ENCODE assay signal across 23 cellular contexts in the genomic region with DNA sequence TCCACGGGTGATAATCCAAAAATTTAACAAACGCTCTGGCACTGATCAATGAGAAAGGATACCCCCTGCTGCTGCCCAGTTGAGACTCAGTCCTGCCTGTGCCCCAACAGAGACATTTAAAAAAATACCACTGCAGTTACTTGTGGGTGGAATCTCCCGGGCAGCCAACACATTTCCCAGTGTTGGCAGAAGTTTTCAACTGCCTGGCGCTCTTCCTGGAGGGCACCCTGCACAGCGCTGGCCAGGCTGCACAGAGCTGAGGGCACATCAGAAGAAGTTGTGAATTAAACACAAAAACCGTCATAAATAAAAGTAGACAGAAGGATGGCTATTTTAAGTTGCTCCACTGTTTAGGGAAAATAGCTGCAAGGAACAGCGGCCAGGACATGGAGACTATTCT.
DNase-seq lines count a peak whose midpoint lies in the region; ATAC-seq, FAIRE-seq and TF ChIP-seq lines count a peak whose summit lies in the region.
"Had no signal": no experiment of that assay in that cellular context is flagged by ENCODE, and none has a peak within 500 bp of the region (broad histone marks: within the 10 kb centered on the region; RNA-seq: fewer than 3 reads in every experiment).

No MANE protein-coding gene starts in this region.

- no peak overlapping the region for H3K9ac ChIP-seq in HepG2 (ENCODE audit: insufficient read depth, low read depth, low read length)

- no peaks in the 10 kb centered on the region for H3K9me3 Mint-ChIP-seq in activated CD4-positive, alpha-beta memory T cell treated with anti-CD3 and anti-CD28 coated beads for 36 hours
- H3K9me3 Mint-ChIP-seq: natural killer cell treated with Interleukin-12 subunit alpha and Interleukin-12 subunit beta and Interleukin-15 and Interleukin-18, amount 100 ng/mL, for 72 hours had no signal

- FAIRE-seq in HepG2 (lab: Jason Lieb, UNC), result no peak
- FAIRE-seq: TTC549 had no signal

- peak; percentile 74 for DNase-seq in Ammon's horn (ENCODE audit: low spot score)
- peak in 47 of 58 donors; percentile 3 to 85 (median 39) for DNase-seq in anterior cingulate cortex (lab: John Stamatoyannopoulos, UW)
- no peak for DNase-seq in omental fat pad (ENCODE audit: low spot score)
- no peak for DNase-seq in HepG2 (ENCODE audit: low spot score)
- no peak for DNase-seq in NCI-H748 treated with DMSO at 0.1 percent for 48 hours (lab: John Stamatoyannopoulos, UW)
- no peak for DNase-seq in ovary
- DNase-seq in activated CD4-positive, alpha-beta memory T cell treated with anti-CD3 and anti-CD28 coated beads for 36 hours, result no peak
- DNase-seq: activated CD8-positive, alpha-beta memory T cell treated with anti-CD3 and anti-CD28 coated beads for 24 hours; activated naive CD4-positive, alpha-beta T cell; activated T-cell treated with anti-CD3 and anti-CD28 coated beads, Interleukin-2, amount 50 U/mL, for 1 hour; adrenal gland; NCI-H1092; NCI-H187; NCI-H524 treated with DMSO at 0.1 percent for 48 hours; Peyer's patch; psoas muscle; T-helper 1 cell had no signal

- TF ChIP-seq CTCF in gastroesophageal sphincter (IDR thresholded peaks at IDR 0.05), result no peak
- TF ChIP-seq CTCF in omental fat pad (IDR thresholded peaks at IDR 0.05), result no peak
- TF ChIP-seq CTCF in HepG2 (CRISPR knock-in tag; IDR thresholded peaks at IDR 0.05), result no peak
- no peak for TF ChIP-seq CTCF in ovary (IDR thresholded peaks at IDR 0.05)

- peaks cover 5 to 78% (median 24%) of the 10 kb centered on the region in 3 donors for H3K4me1 ChIP-seq in gastroesophageal sphincter
- no peaks in the 10 kb centered on the region for H3K4me1 ChIP-seq in HepG2 (ENCODE audit: insufficient read depth, low read length)
- no peaks in the 10 kb centered on the region for H3K4me1 ChIP-seq in ovary (ENCODE audit: insufficient read depth)
- H3K4me1 ChIP-seq: adrenal gland, Peyer's patch, psoas muscle, SJSA1 had no signal

- no peaks in the 10 kb centered on the region for H3K36me3 Mint-ChIP-seq in activated CD4-positive, alpha-beta memory T cell treated with anti-CD3 and anti-CD28 coated beads for 36 hours
- H3K36me3 Mint-ChIP-seq: natural killer cell treated with Interleukin-12 subunit alpha and Interleukin-12 subunit beta and Interleukin-15 and Interleukin-18, amount 100 ng/mL, for 72 hours had no signal

- in situ Hi-C loops in HepG2 (cut with HindIII; ENCODE audit: extremely low pct_ligation_motif_present, low pct_unique_long_range_greater_than_20kb), result no loop called here

- POLR2A ChIA-PET in HepG2 (lab: Yijun Ruan, JAX), result no interaction called here
- POLR2A ChIA-PET in activated CD4-positive, alpha-beta memory T cell treated with anti-CD3 and anti-CD28 coated beads for 36 hours (lab: Charles Lee), result no interaction called here

- 43 to 58% methylated on average over 4 to 5 of the region's 7 CpGs for WGBS in gastroesophageal sphincter (ENCODE audit: low coverage in 1 of 2), 2 donors
- 86% methylated on average over 7 of the region's 7 CpGs for WGBS in HepG2 (ENCODE audit: low lambda C conversion rate)
- 87 to 94% (median 88%) methylated on average over 7 of the region's 7 CpGs for WGBS in ovary, 3 donors

- peaks cover 13% of the 10 kb centered on the region for H3K27me3 Mint-ChIP-seq in activated CD4-positive, alpha-beta memory T cell treated with anti-CD3 and anti-CD28 coated beads for 36 hours

- CTCF ChIA-PET in HepG2 (lab: Yijun Ruan, JAX; ENCODE audit: low intra/inter-chr PET ratio, low total read pairs), result no interaction called here
- CTCF ChIA-PET in activated CD4-positive, alpha-beta memory T cell treated with anti-CD3 and anti-CD28 coated beads for 36 hours (lab: Charles Lee), result no interaction called here

- intact Hi-C loops in HepG2 (cut with micrococcal nuclease; ENCODE audit: unreplicated experiment), result no loop called here
- intact Hi-C loops in ovary (cut with DNase I), result no loop called here
- intact Hi-C loops in activated CD4-positive, alpha-beta memory T cell treated with anti-CD3 and anti-CD28 coated beads for 36 hours (cut with micrococcal nuclease), result no loop called here

- TF ChIP-seq EP300 in gastroesophageal sphincter (IDR thresholded peaks at IDR 0.05) (no peak), HepG2 (IDR thresholded peaks at IDR 0.05; ENCODE audit: low read depth in 2 of 2, low read length in 2 of 2) (no peak), HepG2 (CRISPR knock-in tag; IDR thresholded peaks at IDR 0.05; ENCODE audit: borderline replicate concordance) (no peak), ovary (IDR thresholded peaks at IDR 0.05) (no peak)

- H3K9me3 ChIP-seq in gastroesophageal sphincter (no peaks in the 10 kb centered on the region), HepG2 (ENCODE audit: low read length) (no peaks in the 10 kb centered on the region), ovary (no peaks in the 10 kb centered on the region)
- H3K9me3 ChIP-seq: adrenal gland, Peyer's patch, psoas muscle, SJSA1 had no signal

- no peak overlapping the region for H3K4me2 ChIP-seq in HepG2 (ENCODE audit: low read depth, low read length)

- no peak overlapping the region for H3K27ac Mint-ChIP-seq in activated CD4-positive, alpha-beta memory T cell treated with anti-CD3 and anti-CD28 coated beads for 36 hours
- H3K27ac Mint-ChIP-seq: natural killer cell treated with Interleukin-12 subunit alpha and Interleukin-12 subunit beta and Interleukin-15 and Interleukin-18, amount 100 ng/mL, for 72 hours had no signal

- no peaks in the 10 kb centered on the region for H3K36me3 ChIP-seq in gastroesophageal sphincter
- no peaks in the 10 kb centered on the region for H3K36me3 ChIP-seq in HepG2 (replicated peaks in 1 of 2; ENCODE audit: control insufficient read depth in 1 of 2, insufficient read depth in 2 of 2, low read length in 2 of 2)
- no peaks in the 10 kb centered on the region for H3K36me3 ChIP-seq in ovary
- H3K36me3 ChIP-seq: adrenal gland, Peyer's patch, SJSA1 had no signal

- H3K4me3 ChIP-seq in gastroesophageal sphincter (no peak overlapping the region), HepG2 (replicated peaks in 1 of 3; ENCODE audit: insufficient read depth in 1 of 3, low read depth in 2 of 3, low read length in 3 of 3) (no peak overlapping the region), ovary (no peak overlapping the region)
- H3K4me3 ChIP-seq: adrenal gland, Peyer's patch, psoas muscle, SJSA1, skin epidermis had no signal

- H3K27me3 ChIP-seq in gastroesophageal sphincter (no peaks in the 10 kb centered on the region), HepG2 (ENCODE audit: control insufficient read depth in 1 of 2, insufficient read depth in 2 of 2, low read length in 2 of 2) (0 out of 5 replicates have a peak, but pooled peaks cover 0 to 9% of the 10 kb centered on the region in 2 experiments), ovary (no peaks in the 10 kb centered on the region)
- H3K27me3 ChIP-seq: adrenal gland, Peyer's patch, SJSA1 had no signal

- H3K4me1 Mint-ChIP-seq in activated CD4-positive, alpha-beta memory T cell treated with anti-CD3 and anti-CD28 coated beads for 36 hours (ENCODE audit: low read depth), result no peaks in the 10 kb centered on the region

- H2AFZ ChIP-seq in HepG2 (ENCODE audit: low read length), result no peak overlapping the region

- TF ChIP-seq RAD21 in HepG2 (CRISPR knock-in tag; IDR thresholded peaks at IDR 0.05), result no peak

- no peak for TF ChIP-seq POLR2A in gastroesophageal sphincter (IDR thresholded peaks at IDR 0.05)
- no peak for TF ChIP-seq POLR2A in HepG2 (IDR thresholded peaks at IDR 0.05; ENCODE audit: insufficient read depth in 1 of 2, low read depth in 2 of 2, low read length in 2 of 2)
- TF ChIP-seq POLR2A in ovary (IDR thresholded peaks at IDR 0.05), result no peak

- no peaks in the 10 kb centered on the region for H4K20me1 ChIP-seq in HepG2 (ENCODE audit: insufficient read depth, low read length)

- no peak overlapping the region for H3K4me3 Mint-ChIP-seq in activated CD4-positive, alpha-beta memory T cell treated with anti-CD3 and anti-CD28 coated beads for 36 hours
- H3K4me3 Mint-ChIP-seq: natural killer cell treated with Interleukin-12 subunit alpha and Interleukin-12 subunit beta and Interleukin-15 and Interleukin-18, amount 100 ng/mL, for 72 hours had no signal

- H3K79me2 ChIP-seq in HepG2 (ENCODE audit: insufficient read depth, low read length), result no peaks in the 10 kb centered on the region

- H3K27ac ChIP-seq in gastroesophageal sphincter, result peak overlapping the region in 3 of 4 donors; percentile 71 to 77 (median 75)
- no peak overlapping the region for H3K27ac ChIP-seq in HepG2 (ENCODE audit: extremely low read length, insufficient read depth, low read length)
- H3K27ac ChIP-seq in ovary, result no peak overlapping the region
- H3K27ac ChIP-seq: adrenal gland, Peyer's patch, psoas muscle, SJSA1 had no signal

- BruUV-seq in HepG2 (replicated peaks; lab: Mats Ljungman, UMichigan), result no TSS peak

- peak; percentile 33 for ATAC-seq in gastroesophageal sphincter
- peak; percentile 11 for ATAC-seq in omental fat pad (ENCODE audit: low FRiP score)
- ATAC-seq in HepG2, result no peak
- ATAC-seq: left lobe of liver; natural killer cell treated with Interleukin-12 subunit alpha and Interleukin-12 subunit beta and Interleukin-15 and Interleukin-18, amount 100 ng/mL, for 72 hours; psoas muscle had no signal

TF ChIP-seq in HepG2, 621 proteins besides CTCF, POLR2A, EP300 and RAD21 (continues in another document):
- TF ChIP-seq, protein P1, sequence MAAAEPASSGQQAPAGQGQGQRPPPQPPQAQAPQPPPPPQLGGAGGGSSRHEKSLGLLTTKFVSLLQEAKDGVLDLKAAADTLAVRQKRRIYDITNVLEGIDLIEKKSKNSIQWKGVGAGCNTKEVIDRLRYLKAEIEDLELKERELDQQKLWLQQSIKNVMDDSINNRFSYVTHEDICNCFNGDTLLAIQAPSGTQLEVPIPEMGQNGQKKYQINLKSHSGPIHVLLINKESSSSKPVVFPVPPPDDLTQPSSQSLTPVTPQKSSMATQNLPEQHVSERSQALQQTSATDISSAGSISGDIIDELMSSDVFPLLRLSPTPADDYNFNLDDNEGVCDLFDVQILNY (CRISPR knock-in tag; conservative IDR thresholded peaks at IDR 0.05), result no peak
- TF ChIP-seq, protein P2, sequence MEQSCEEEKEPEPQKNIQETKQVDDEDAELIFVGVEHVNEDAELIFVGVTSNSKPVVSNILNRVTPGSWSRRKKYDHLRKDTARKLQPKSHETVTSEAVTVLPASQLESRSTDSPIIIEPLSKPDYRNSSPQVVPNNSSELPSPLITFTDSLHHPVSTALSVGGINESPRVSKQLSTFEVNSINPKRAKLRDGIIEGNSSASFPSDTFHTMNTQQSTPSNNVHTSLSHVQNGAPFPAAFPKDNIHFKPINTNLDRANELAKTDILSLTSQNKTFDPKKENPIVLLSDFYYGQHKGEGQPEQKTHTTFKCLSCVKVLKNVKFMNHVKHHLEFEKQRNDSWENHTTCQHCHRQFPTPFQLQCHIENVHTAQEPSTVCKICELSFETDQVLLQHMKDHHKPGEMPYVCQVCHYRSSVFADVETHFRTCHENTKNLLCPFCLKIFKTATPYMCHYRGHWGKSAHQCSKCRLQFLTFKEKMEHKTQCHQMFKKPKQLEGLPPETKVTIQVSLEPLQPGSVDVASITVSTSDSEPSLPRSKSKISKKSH (CRISPR knock-in tag; IDR thresholded peaks at IDR 0.05; ENCODE audit: borderline replicate concordance), result no peak
- TF ChIP-seq TAF1 (CRISPR knock-in tag; IDR thresholded peaks at IDR 0.05) (no peak), GATA4 (IDR thresholded peaks at IDR 0.05; ENCODE audit: borderline replicate concordance, low read depth) (no peak)

Comparison
In these comparisons a context has a peak if more than half of its experiments do, and no peak if none do; other contexts are left out.
1. DNase-seq: peak in Ammon's horn (single experiment) and anterior cingulate cortex (47 of 58); none in omental fat pad (single experiment), HepG2 (single experiment), NCI-H748 treated with DMSO at 0.1 percent for 48 hours (single experiment), ovary (0 of 5) and activated CD4-positive, alpha-beta memory T cell treated with anti-CD3 and anti-CD28 coated beads for 36 hours (single experiment).
2. H3K27ac ChIP-seq: peak in gastroesophageal sphincter (3 of 4); none in HepG2 (single experiment) and ovary (0 of 2).